In the genomic region with DNA sequence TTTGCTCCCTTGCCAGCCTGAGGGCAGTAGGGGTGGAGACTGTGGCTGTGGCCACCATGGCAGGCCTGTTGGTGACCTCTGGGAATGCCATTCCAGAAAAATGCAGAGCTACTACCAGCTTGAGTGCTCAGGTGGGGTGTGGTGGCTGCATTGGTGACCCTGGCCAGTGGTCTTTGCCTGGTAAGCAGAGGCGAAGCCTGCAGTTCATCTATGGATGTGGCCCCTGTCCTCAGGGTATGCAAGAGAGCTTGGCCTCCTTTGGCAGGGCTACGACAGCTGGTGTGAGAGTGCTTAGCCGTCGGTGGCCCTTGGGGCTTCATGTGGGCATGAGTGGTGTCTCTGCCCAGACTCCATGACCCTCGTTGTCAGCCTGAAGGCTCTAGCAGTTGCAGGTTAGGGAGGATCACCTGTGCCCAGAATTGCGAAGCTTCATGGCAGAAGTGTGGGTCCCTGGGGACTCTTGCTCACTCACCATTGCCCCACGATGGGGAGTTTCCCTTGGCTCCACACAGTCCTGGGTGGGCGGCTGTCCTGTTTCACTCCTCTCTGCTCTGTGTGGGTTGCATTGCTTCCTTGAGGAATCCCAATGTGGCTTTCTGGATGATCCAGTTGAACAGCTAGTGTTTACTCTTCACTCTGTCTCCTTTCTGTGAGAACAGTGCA, we compare ENCODE assay signal across 24 cellular contexts.
"Had no signal": no experiment of that assay in that cellular context is flagged by ENCODE, and none has a peak within 500 bp of the region (broad histone marks: within the 10 kb centered on the region; RNA-seq: fewer than 3 reads in every experiment).

No MANE protein-coding gene starts in this region.

- H3K4me3 Mint-ChIP-seq: immature natural killer cell; naive thymus-derived CD8-positive, alpha-beta T cell; nephron progenitor cell; type B pancreatic cell had no signal

- H3K4me1 ChIP-seq: pancreas, right lobe of liver, stomach, thyroid gland had no signal

- FAIRE-seq: colon, frontal cortex, keratinocyte, pancreas, small intestine, urothelium cell line had no signal

- ATAC-seq: left lobe of liver; naive thymus-derived CD8-positive, alpha-beta T cell; pancreas; right lobe of liver had no signal

- H3K4me3 ChIP-seq: dorsolateral prefrontal cortex, lung, pancreas, right lobe of liver, stomach, thyroid gland had no signal

- H3K9me3 ChIP-seq: pancreas, right lobe of liver, thyroid gland had no signal

- H3K36me3 Mint-ChIP-seq: type B pancreatic cell had no signal

- H3K4me1 Mint-ChIP-seq: immature natural killer cell had no signal

- H3K27ac Mint-ChIP-seq: immature natural killer cell; naive thymus-derived CD8-positive, alpha-beta T cell; type B pancreatic cell had no signal

- H3K27me3 Mint-ChIP-seq: naive thymus-derived CD8-positive, alpha-beta T cell; type B pancreatic cell had no signal

- H3K36me3 ChIP-seq: pancreas, right lobe of liver, stomach, thyroid gland had no signal

- DNase-seq: cerebellar nuclear complex; dorsolateral prefrontal cortex; effector CD4-positive, alpha-beta T cell; hypothalamus; immature natural killer cell; mesendoderm; naive thymus-derived CD8-positive, alpha-beta T cell; nephron progenitor cell; occipital lobe; right lobe of liver; small intestine; stimulated activated CD4-positive, alpha-beta T cell treated with anti-CD3 and anti-CD28 coated beads, Interleukin-15, amount 100 ng/mL, for 24 hours; stimulated activated CD4-positive, alpha-beta T cell treated with anti-CD3 and anti-CD28 coated beads, Interleukin-2, amount 100 ng/mL, for 48 hours; stimulated activated naive CD4-positive, alpha-beta T cell treated with Interleukin-2 at 50 U/mL for 16 hours; stomach; thyroid gland had no signal

- H3K27me3 ChIP-seq: dorsolateral prefrontal cortex, pancreas, right lobe of liver, stomach, thyroid gland had no signal

- H3K27ac ChIP-seq: dorsolateral prefrontal cortex, pancreas, right lobe of liver, stomach, thyroid gland had no signal
